Comparison of ENCODE assay signal across 8 cellular contexts in the genomic region with DNA sequence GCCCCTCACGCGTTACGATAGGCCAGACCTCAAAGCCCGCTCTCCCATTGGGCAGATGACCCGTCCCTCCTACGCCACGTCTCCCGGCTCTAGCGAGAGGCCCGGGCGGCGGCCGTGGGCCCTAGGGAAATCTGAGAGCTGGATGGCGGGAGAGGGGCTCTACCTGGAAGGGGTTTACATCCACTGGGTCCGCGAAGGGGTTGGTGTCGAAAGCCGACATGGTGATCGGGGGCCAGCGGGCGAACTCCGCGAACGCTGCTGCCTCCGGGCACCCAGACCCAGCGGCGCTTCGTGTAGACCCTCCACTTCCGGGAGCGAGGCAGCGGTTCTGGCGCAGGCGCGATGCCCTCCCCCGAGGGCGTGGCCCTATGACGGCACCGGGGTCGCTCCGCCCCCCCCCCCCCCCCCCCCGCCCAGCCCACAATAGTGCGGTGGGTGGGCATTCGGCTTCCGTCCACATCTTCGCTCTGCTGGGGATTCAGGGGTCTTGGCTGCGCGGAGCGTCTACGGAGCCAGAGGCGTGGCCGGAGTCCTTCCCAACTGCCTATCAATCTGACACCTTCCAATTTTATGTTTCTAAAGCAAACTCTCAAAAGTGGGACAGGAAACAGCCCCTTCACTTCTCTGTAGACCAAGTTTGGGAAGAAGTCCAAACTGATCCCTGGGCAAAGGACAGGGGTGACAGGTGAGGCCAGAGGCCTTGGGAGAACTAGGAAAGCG. TPM values are rescaled to one million over a fixed set of nuclear protein-coding genes. Genes with fewer than 3 reads are reported as not detected.
DNase-seq lines count a peak whose midpoint lies in the region; ATAC-seq and TF ChIP-seq lines count a peak whose summit lies in the region.

SCAMP2 (minus strand) TSS at position 330 of the 720 bp plus-strand sequence; CDS start at position 220, 110 bp downstream.

- H3K27me3 Mint-ChIP-seq in activated CD4-positive, alpha-beta T cell treated with anti-CD3 and anti-CD28 coated beads, Interleukin-2, amount 10 ng/mL, durations not matched to agents 7 days and 5 days, result peaks cover 3% of the 10 kb centered on the region

- peak within 1 kb of the TSS; percentile 74 for H3K4me3 ChIP-seq in coronary artery

- POLR2A ChIA-PET in activated CD4-positive, alpha-beta T cell treated with anti-CD3 and anti-CD28 coated beads, Interleukin-2, amount 10 ng/mL, durations not matched to agents 7 days and 5 days (lab: Charles Lee), result no interaction called here

- TF ChIP-seq CTCF in C4-2B (conservative IDR thresholded peaks at IDR 0.05) (no peak), coronary artery (IDR thresholded peaks at IDR 0.05) (no peak)

- H3K27ac Mint-ChIP-seq in activated CD4-positive, alpha-beta T cell treated with anti-CD3 and anti-CD28 coated beads, Interleukin-2, amount 10 ng/mL, durations not matched to agents 7 days and 5 days, result peak within 1 kb of the TSS; percentile 93

- H3K9me3 Mint-ChIP-seq in activated CD4-positive, alpha-beta T cell treated with anti-CD3 and anti-CD28 coated beads, Interleukin-2, amount 10 ng/mL, durations not matched to agents 7 days and 5 days, result peaks cover under 1% of the 10 kb centered on the region

- ATAC-seq in GM19372 (IDR thresholded peaks at IDR 0.05; ENCODE audit: low read depth, unreplicated experiment), result peak; percentile 82
- ATAC-seq in HG03521 (IDR thresholded peaks at IDR 0.05; ENCODE audit: unreplicated experiment), result peak; percentile 78

- H3K27ac ChIP-seq in C4-2B, result peak within 1 kb of the TSS; percentile 69
- peak within 1 kb of the TSS; percentile 75 to 88 for H3K27ac ChIP-seq in coronary artery

- H3K4me3 Mint-ChIP-seq in activated CD4-positive, alpha-beta T cell treated with anti-CD3 and anti-CD28 coated beads, Interleukin-2, amount 10 ng/mL, durations not matched to agents 7 days and 5 days, result peak within 1 kb of the TSS; percentile 94

- DNase-seq in NCI-H69 (lab: John Stamatoyannopoulos, UW), result peak; percentile 92
- DNase-seq in activated CD4-positive, alpha-beta T cell treated with anti-CD3 and anti-CD28 coated beads, Interleukin-2, amount 10 ng/mL, durations not matched to agents 7 days and 5 days, result peak; percentile 92
- peak; percentile 97 for DNase-seq in coronary artery (ENCODE audit: low spot score)
- peak; percentile 99 for DNase-seq in left kidney (ENCODE audit: low read depth, low spot score)
- DNase-seq in stimulated activated CD4-positive, alpha-beta T cell treated with anti-CD3 and anti-CD28 coated beads, Interleukin-1b, Interleukin-23, amount 100 ng/mL, for 48 hours, result peak; percentile 91

- peaks cover 50% of the 10 kb centered on the region for H3K4me1 Mint-ChIP-seq in activated CD4-positive, alpha-beta T cell treated with anti-CD3 and anti-CD28 coated beads, Interleukin-2, amount 10 ng/mL, durations not matched to agents 7 days and 5 days

- peaks cover 39% of the 10 kb centered on the region for H3K36me3 Mint-ChIP-seq in activated CD4-positive, alpha-beta T cell treated with anti-CD3 and anti-CD28 coated beads, Interleukin-2, amount 10 ng/mL, durations not matched to agents 7 days and 5 days (ENCODE audit: low read depth)

- CTCF ChIA-PET in activated CD4-positive, alpha-beta T cell treated with anti-CD3 and anti-CD28 coated beads, Interleukin-2, amount 10 ng/mL, durations not matched to agents 7 days and 5 days (lab: Charles Lee), result interaction anchor here (0.8 to 2.3 kb wide), 6 partner anchors 11 to 86 kb away, joined by 3 to 8 read pairs (median 4); partner anchors contain the start of gene MPI

RNA-seq across cellular contexts. Expression of gene SCAMP2, which starts in this region (rescaled TPM):
- 100 to 1,000 TPM; 126 to 128 TPM for total RNA-seq in activated CD4-positive, alpha-beta T cell treated with anti-CD3 and anti-CD28 coated beads, Interleukin-2, amount 10 ng/mL, durations not matched to agents 7 days and 5 days

Comparison
In these comparisons a context has a peak if more than half of its experiments do, and no peak if none do; other contexts are left out.
1. Peak in every context shown above with its lines: DNase-seq, ATAC-seq, H3K4me3 ChIP-seq and H3K27ac ChIP-seq.